Comparison of ENCODE assay signal across 8 cellular contexts in genomic region chr9:21030389-21031035, GRCh38. TPM values are rescaled to one million over a fixed set of nuclear protein-coding genes. Genes with fewer than 3 reads are reported as not detected.
A peak's percentile ranks its signal among the peaks of the same experiment; 100 is the strongest.
DNase-seq lines count a peak whose midpoint lies in the region; ATAC-seq, FAIRE-seq and TF ChIP-seq lines count a peak whose summit lies in the region.

No MANE protein-coding gene starts in this region.

- no peaks in the 10 kb centered on the region for H3K36me3 ChIP-seq in iPS-18a (ENCODE audit: control insufficient read depth, low read depth, low read length)
- peaks cover 3 to 4% of the 10 kb centered on the region in 2 donors for H3K36me3 ChIP-seq in stomach smooth muscle (ENCODE audit: control insufficient read depth in 2 of 2, insufficient read depth in 2 of 2, low read length in 2 of 2)

- peak; percentile 77 for DNase-seq in GM10248 (ENCODE audit: extremely low spot score)
- DNase-seq in activated naive CD4-positive, alpha-beta T cell treated with anti-CD3 and anti-CD28 coated beads, Interleukin-2, amount 50 U/mL, for 72 hours (ENCODE audit: low spot score in 2 of 2), result peak in 1 of 2 donors; percentile 45
- no peak for DNase-seq in midbrain (lab: John Stamatoyannopoulos, UW)
- DNase-seq in RCC 7860 (ENCODE audit: low spot score), result no peak

- H3K9me3 Mint-ChIP-seq in activated naive CD4-positive, alpha-beta T cell treated with anti-CD3 and anti-CD28 coated beads, Interleukin-2, amount 50 U/mL, for 72 hours, result no peaks in the 10 kb centered on the region

- CTCF ChIA-PET in GM10248 (lab: Yijun Ruan, JAX), result interaction anchor here (1.1 to 1.7 kb wide), 5 partner anchors 9 to 90 kb away, joined by 3 to 13 read pairs (median 5); no protein-coding TSS in a partner anchor

- H3K27ac ChIP-seq in iPS-18a (ENCODE audit: low read length), result no peak overlapping the region
- peak overlapping the region; percentile 69 for H3K27ac ChIP-seq in stomach smooth muscle (ENCODE audit: low read length)

- H3K9ac ChIP-seq in iPS-18a (ENCODE audit: low read length) (no peak overlapping the region), stomach smooth muscle (ENCODE audit: low read length in 2 of 2) (peak overlapping the region; percentile 50 to 79)

- POLR2A ChIA-PET in GM10248 (lab: Yijun Ruan, JAX), result no interaction called here

- H3K27ac Mint-ChIP-seq in activated naive CD4-positive, alpha-beta T cell treated with anti-CD3 and anti-CD28 coated beads, Interleukin-2, amount 50 U/mL, for 72 hours, result no peak overlapping the region

- no peak for FAIRE-seq in RCC 7860 (lab: Jason Lieb, UNC)

- TF ChIP-seq CTCF in GM10248 (IDR thresholded peaks at IDR 0.05; ENCODE audit: control extremely low read depth, extremely low read depth, low read depth, missing control alignments), result no peak

- peaks cover 0 to 8% of the 10 kb centered on the region in 2 donors for H3K36me3 Mint-ChIP-seq in activated naive CD4-positive, alpha-beta T cell treated with anti-CD3 and anti-CD28 coated beads, Interleukin-2, amount 50 U/mL, for 72 hours

- H3K4me1 ChIP-seq in iPS-18a (ENCODE audit: control insufficient read depth, low read depth, low read length) (peaks cover 9% of the 10 kb centered on the region), stomach smooth muscle (ENCODE audit: control insufficient read depth, insufficient read depth, low read length) (peaks cover 12% of the 10 kb centered on the region)

- peak; percentile 76 for ATAC-seq in GM21390 (IDR thresholded peaks at IDR 0.05; ENCODE audit: unreplicated experiment)
- peak; percentile 84 for ATAC-seq in HG03575 (IDR thresholded peaks at IDR 0.05; ENCODE audit: extremely low read depth, insufficient number of reproducible peaks, low FRiP score, unreplicated experiment)
- peak; percentile 83 to 86 for ATAC-seq in activated naive CD4-positive, alpha-beta T cell treated with anti-CD3 and anti-CD28 coated beads, Interleukin-2, amount 50 U/mL, for 72 hours

- H3K27me3 ChIP-seq in iPS-18a (ENCODE audit: control insufficient read depth, insufficient read depth, low read length), result peaks cover 12% of the 10 kb centered on the region
- no peaks in the 10 kb centered on the region for H3K27me3 ChIP-seq in stomach smooth muscle (ENCODE audit: control insufficient read depth in 1 of 2, insufficient read depth in 2 of 2, low read length in 2 of 2)

- H3K9me3 ChIP-seq in iPS-18a (ENCODE audit: control insufficient read depth, low read depth, low read length), result no peaks in the 10 kb centered on the region
- H3K9me3 ChIP-seq in stomach smooth muscle (ENCODE audit: control insufficient read depth in 2 of 2, low read length in 2 of 2), result no peaks in the 10 kb centered on the region

- peak overlapping the region; percentile 57 for H3K4me3 ChIP-seq in iPS-18a (ENCODE audit: low read length)
- peak overlapping the region; percentile 61 to 79 for H3K4me3 ChIP-seq in stomach smooth muscle (ENCODE audit: low read length in 2 of 2)

RNA-seq across cellular contexts. Expression of gene HACD4, which starts 0.9 kb away (rescaled TPM):
- 1 to 10 TPM in 1 of 2 donors, under 1 TPM in 1; 0.87 to 3.9 TPM for total RNA-seq in activated naive CD4-positive, alpha-beta T cell treated with anti-CD3 and anti-CD28 coated beads, Interleukin-2, amount 50 U/mL, for 72 hours

RNA-seq across cellular contexts. Expression of gene IFNB1, which starts 47.2 kb away (rescaled TPM):
- total RNA-seq in activated naive CD4-positive, alpha-beta T cell treated with anti-CD3 and anti-CD28 coated beads, Interleukin-2, amount 50 U/mL, for 72 hours, result under 1 TPM; 0.46 to 0.80 TPM
